1 cellular context compared by ENCODE assay signal in genomic region chr6:154440022-154440421, GRCh38.
TF ChIP-seq lines count a peak whose summit lies in the region.

No MANE protein-coding gene starts in this region.

TF ChIP-seq in HepG2, 621 proteins besides CTCF, POLR2A, EP300 and RAD21 (continued from another document and continues in another):
- TF ChIP-seq YY1 (IDR thresholded peaks at IDR 0.05; ENCODE audit: insufficient read depth, insufficient replicate concordance, low read depth, low read length) (peak; percentile 83), ZNF503 (CRISPR knock-in tag; IDR thresholded peaks at IDR 0.05) (peak; percentile 77), JUND (CRISPR knock-in tag; IDR thresholded peaks at IDR 0.05) (no peak), NFATC3 (CRISPR knock-in tag; IDR thresholded peaks at IDR 0.05) (no peak), ZNF253 (CRISPR knock-in tag; IDR thresholded peaks at IDR 0.05; ENCODE audit: borderline replicate concordance) (no peak), ZNF770 (CRISPR knock-in tag; IDR thresholded peaks at IDR 0.05) (peak; percentile 56; the same call in 1 of the 2 replicates), TMF1 (CRISPR knock-in tag; IDR thresholded peaks at IDR 0.05; ENCODE audit: low read depth) (0 out of 2 replicates have a peak, but pooled peaks have one; percentile 60), ZNF589 (CRISPR knock-in tag; conservative IDR thresholded peaks at IDR 0.05) (peak; percentile 69; the same call in 1 of the 2 replicates), ZNF20 (CRISPR knock-in tag; IDR thresholded peaks at IDR 0.05) (0 out of 2 replicates have a peak, but pooled peaks have one; percentile 57), ZNF704 (CRISPR knock-in tag; IDR thresholded peaks at IDR 0.05; ENCODE audit: borderline replicate concordance) (no peak), NAIF1 (CRISPR knock-in tag; IDR thresholded peaks at IDR 0.05; ENCODE audit: borderline replicate concordance) (peak; percentile 63; the same call in 1 of the 2 replicates), ZNF280D (CRISPR knock-in tag; IDR thresholded peaks at IDR 0.05) (peak; percentile 87; the same call in 1 of the 2 replicates), ZBTB14 (CRISPR knock-in tag; IDR thresholded peaks at IDR 0.05) (no peak; the same call in 1 of the 2 replicates), ZNF790 (CRISPR knock-in tag; IDR thresholded peaks at IDR 0.05; ENCODE audit: borderline replicate concordance) (no peak), ZFP62 (CRISPR knock-in tag; IDR thresholded peaks at IDR 0.05) (no peak), ZNF543 (CRISPR knock-in tag; IDR thresholded peaks at IDR 0.05) (no peak), ZIK1 (CRISPR knock-in tag; IDR thresholded peaks at IDR 0.05; ENCODE audit: borderline replicate concordance, low read depth) (no peak), KDM4B (CRISPR knock-in tag; IDR thresholded peaks at IDR 0.05) (peak; percentile 97), ZMAT3 (CRISPR knock-in tag; conservative IDR thresholded peaks at IDR 0.05) (peak; percentile 84), ELF4 (CRISPR knock-in tag; IDR thresholded peaks at IDR 0.05; ENCODE audit: borderline replicate concordance) (no peak), ZBTB4 (CRISPR knock-in tag; IDR thresholded peaks at IDR 0.05; ENCODE audit: borderline replicate concordance) (no peak), SOX5 (CRISPR knock-in tag; IDR thresholded peaks at IDR 0.05; ENCODE audit: borderline replicate concordance) (peak; percentile 100), GFI1 (CRISPR knock-in tag; IDR thresholded peaks at IDR 0.05; ENCODE audit: borderline replicate concordance) (peak; percentile 89), AHDC1 (CRISPR knock-in tag; IDR thresholded peaks at IDR 0.05; ENCODE audit: borderline replicate concordance) (peak; percentile 89), NFE2L1 (CRISPR knock-in tag; IDR thresholded peaks at IDR 0.05; ENCODE audit: borderline replicate concordance) (no peak), HINFP (CRISPR knock-in tag; IDR thresholded peaks at IDR 0.05; ENCODE audit: low read depth) (no peak), ZNF24 (IDR thresholded peaks at IDR 0.05) (peak; percentile 70; the same call in 1 of the 2 replicates), SATB2 (CRISPR knock-in tag; IDR thresholded peaks at IDR 0.05) (no peak), FOXJ3 (CRISPR knock-in tag; IDR thresholded peaks at IDR 0.05; ENCODE audit: borderline replicate concordance) (peak; percentile 84; the same call in 1 of the 2 replicates), ETV6 (CRISPR knock-in tag; conservative IDR thresholded peaks at IDR 0.05) (no peak), PCBP2 (optimal IDR thresholded peaks at IDR 0.05; ENCODE audit: low read depth, low read length, poor library complexity, severe bottlenecking) (no peak), ZFX (CRISPR knock-in tag; IDR thresholded peaks at IDR 0.05; ENCODE audit: low read depth) (no peak), ZFP82 (CRISPR knock-in tag; IDR thresholded peaks at IDR 0.05; ENCODE audit: borderline replicate concordance) (no peak), ZSCAN9 (CRISPR knock-in tag; IDR thresholded peaks at IDR 0.05; ENCODE audit: borderline replicate concordance) (peak; percentile 99), SP140L (CRISPR knock-in tag; IDR thresholded peaks at IDR 0.05; ENCODE audit: borderline replicate concordance) (peak; percentile 58; the same call in 1 of the 2 replicates), ZNF431 (CRISPR knock-in tag; IDR thresholded peaks at IDR 0.05; ENCODE audit: borderline replicate concordance, low read depth) (peak; percentile 66; the same call in 1 of the 2 replicates), REXO4 (CRISPR knock-in tag; IDR thresholded peaks at IDR 0.05; ENCODE audit: borderline replicate concordance) (peak; percentile 79; the same call in 1 of the 2 replicates), MTA1 (CRISPR knock-in tag; IDR thresholded peaks at IDR 0.05; ENCODE audit: borderline replicate concordance) (no peak), BORCS8-MEF2B (CRISPR knock-in tag; IDR thresholded peaks at IDR 0.05) (peak; percentile 66; the same call in 1 of the 2 replicates), ARNT2 (CRISPR knock-in tag; IDR thresholded peaks at IDR 0.05; ENCODE audit: low read depth) (peak; percentile 61; the same call in 1 of the 2 replicates), CENPT (CRISPR knock-in tag; IDR thresholded peaks at IDR 0.05; ENCODE audit: low read depth) (no peak), ZNF557 (CRISPR knock-in tag; IDR thresholded peaks at IDR 0.05) (0 out of 2 replicates have a peak, but pooled peaks have one; percentile 57)
